In the genomic region with DNA sequence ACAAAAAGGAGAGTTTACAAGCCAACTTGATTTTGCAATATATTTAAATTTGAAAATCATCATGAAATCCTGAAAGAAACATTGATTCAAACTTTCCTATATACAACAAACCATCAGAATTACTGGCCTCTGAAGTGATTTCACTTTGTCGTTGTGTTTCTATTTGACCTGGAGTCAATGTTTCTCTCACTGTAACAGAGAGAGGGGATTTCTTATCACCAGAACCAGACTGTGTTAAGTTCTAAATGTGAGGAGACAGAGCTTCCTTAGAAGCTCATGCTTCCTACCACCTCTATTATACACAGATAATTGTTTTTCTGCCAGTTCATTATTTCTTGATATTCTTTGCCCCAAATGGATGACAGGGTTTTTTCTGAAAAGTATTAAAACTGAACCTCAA, we compare ENCODE assay signal across 3 cellular contexts.
TF ChIP-seq lines count a peak whose summit lies in the region.

No MANE protein-coding gene starts in this region.

TF ChIP-seq in SK-N-SH, 30 proteins besides CTCF, POLR2A, EP300 and RAD21 (continued from another document and continues in another):
- TF ChIP-seq MAX (IDR thresholded peaks at IDR 0.05; ENCODE audit: low read depth) (no peak), TEAD4 (IDR thresholded peaks at IDR 0.05; ENCODE audit: borderline replicate concordance, insufficient read depth) (no peak), FOSL2 (IDR thresholded peaks at IDR 0.05; ENCODE audit: borderline replicate concordance, low read depth) (no peak), TAF1 (IDR thresholded peaks at IDR 0.05; ENCODE audit: borderline replicate concordance, low read depth, low read length) (no peak), FOXM1 (IDR thresholded peaks at IDR 0.05; ENCODE audit: low read depth) (no peak), PBX3 (IDR thresholded peaks at IDR 0.05) (no peak), SIN3A (IDR thresholded peaks at IDR 0.05; ENCODE audit: borderline replicate concordance, low read depth, low read length) (no peak), YY1 (IDR thresholded peaks at IDR 0.05; ENCODE audit: low read depth) (no peak), POLR2AphosphoS5 (IDR thresholded peaks at IDR 0.05; ENCODE audit: low read depth, low read length) (no peak), NFIC (IDR thresholded peaks at IDR 0.05; ENCODE audit: borderline replicate concordance) (no peak), CHD2 (IDR thresholded peaks at IDR 0.05; ENCODE audit: low read length, partially characterized antibody) (no peak), TCF12 (IDR thresholded peaks at IDR 0.05) (no peak), GATA2 (CRISPR knock-in tag; IDR thresholded peaks at IDR 0.05) (no peak), GABPA (IDR thresholded peaks at IDR 0.05; ENCODE audit: low read depth) (no peak), MXI1 (IDR thresholded peaks at IDR 0.05; ENCODE audit: low read depth, low read length) (no peak)
- TF ChIP-seq, protein P1, sequence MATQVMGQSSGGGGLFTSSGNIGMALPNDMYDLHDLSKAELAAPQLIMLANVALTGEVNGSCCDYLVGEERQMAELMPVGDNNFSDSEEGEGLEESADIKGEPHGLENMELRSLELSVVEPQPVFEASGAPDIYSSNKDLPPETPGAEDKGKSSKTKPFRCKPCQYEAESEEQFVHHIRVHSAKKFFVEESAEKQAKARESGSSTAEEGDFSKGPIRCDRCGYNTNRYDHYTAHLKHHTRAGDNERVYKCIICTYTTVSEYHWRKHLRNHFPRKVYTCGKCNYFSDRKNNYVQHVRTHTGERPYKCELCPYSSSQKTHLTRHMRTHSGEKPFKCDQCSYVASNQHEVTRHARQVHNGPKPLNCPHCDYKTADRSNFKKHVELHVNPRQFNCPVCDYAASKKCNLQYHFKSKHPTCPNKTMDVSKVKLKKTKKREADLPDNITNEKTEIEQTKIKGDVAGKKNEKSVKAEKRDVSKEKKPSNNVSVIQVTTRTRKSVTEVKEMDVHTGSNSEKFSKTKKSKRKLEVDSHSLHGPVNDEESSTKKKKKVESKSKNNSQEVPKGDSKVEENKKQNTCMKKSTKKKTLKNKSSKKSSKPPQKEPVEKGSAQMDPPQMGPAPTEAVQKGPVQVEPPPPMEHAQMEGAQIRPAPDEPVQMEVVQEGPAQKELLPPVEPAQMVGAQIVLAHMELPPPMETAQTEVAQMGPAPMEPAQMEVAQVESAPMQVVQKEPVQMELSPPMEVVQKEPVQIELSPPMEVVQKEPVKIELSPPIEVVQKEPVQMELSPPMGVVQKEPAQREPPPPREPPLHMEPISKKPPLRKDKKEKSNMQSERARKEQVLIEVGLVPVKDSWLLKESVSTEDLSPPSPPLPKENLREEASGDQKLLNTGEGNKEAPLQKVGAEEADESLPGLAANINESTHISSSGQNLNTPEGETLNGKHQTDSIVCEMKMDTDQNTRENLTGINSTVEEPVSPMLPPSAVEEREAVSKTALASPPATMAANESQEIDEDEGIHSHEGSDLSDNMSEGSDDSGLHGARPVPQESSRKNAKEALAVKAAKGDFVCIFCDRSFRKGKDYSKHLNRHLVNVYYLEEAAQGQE (IDR thresholded peaks at IDR 0.05; ENCODE audit: low read depth, low read length), result no peak

TF ChIP-seq in SK-N-SH treated with all-trans-retinoic acid at 6 μM for 48 hours, 23 proteins besides CTCF, POLR2A, EP300 and RAD21 (continued from another document):
- TF ChIP-seq ISL1 (CRISPR knock-in tag; IDR thresholded peaks at IDR 0.05), result no peak

TF ChIP-seq in endothelial cell of umbilical vein, 7 proteins besides CTCF, POLR2A, EP300 and RAD21 (continued from another document):
- TF ChIP-seq MAX (IDR thresholded peaks at IDR 0.05; ENCODE audit: insufficient read depth, insufficient read length) (no peak), EZH2 (IDR thresholded peaks at IDR 0.05; ENCODE audit: borderline replicate concordance, low read depth, low read length, severe bottlenecking) (no peak), POLR2AphosphoS5 (IDR thresholded peaks at IDR 0.05; ENCODE audit: insufficient read depth, low read depth, low read length) (no peak), JUN (IDR thresholded peaks at IDR 0.05; ENCODE audit: borderline replicate concordance, insufficient read depth, insufficient read length, low read depth) (no peak), MYC (IDR thresholded peaks at IDR 0.05; ENCODE audit: low read depth, low read length) (no peak)
